Comparison of ENCODE assay signal across 20 cellular contexts in genomic region chr4:81666491-81666890, GRCh38.
DNase-seq lines count a peak whose midpoint lies in the region; ATAC-seq and TF ChIP-seq lines count a peak whose summit lies in the region.
"Had no signal": no experiment of that assay in that cellular context is flagged by ENCODE, and none has a peak within 500 bp of the region (broad histone marks: within the 10 kb centered on the region; RNA-seq: fewer than 3 reads in every experiment).

No MANE protein-coding gene starts in this region.

- no peaks in the 10 kb centered on the region for H3K27me3 ChIP-seq in SJCRH30
- H3K27me3 ChIP-seq in foreskin keratinocyte = peaks cover 3% of the 10 kb centered on the region
- H3K27me3 ChIP-seq: MG63, tibial nerve had no signal

- no peaks in the 10 kb centered on the region for H3K9me3 Mint-ChIP-seq in activated CD4-positive, alpha-beta T cell treated with anti-CD3 and anti-CD28 coated beads for 36 hours (ENCODE audit: low read depth)
- no peaks in the 10 kb centered on the region for H3K9me3 Mint-ChIP-seq in WTC11
- H3K9me3 Mint-ChIP-seq: CD8-positive, alpha-beta memory T cell; dendritic cell treated with granulocyte-macrophage colony-stimulating factor and Interleukin-4, amounts not matched to agents 40 ng/mL and 50 ng/mL, for 4 days; T-helper 1 cell treated with Interleukin-12 subunit alpha and Interleukin-12 subunit beta and Interleukin-4 antibody, amounts not matched to agents 30 μg/mL and 1 μg/mL, for 36 hours had no signal

- CTCF ChIA-PET in activated CD4-positive, alpha-beta T cell treated with anti-CD3 and anti-CD28 coated beads for 36 hours (lab: Charles Lee) = interaction anchor here (1.3 kb wide), 1 partner anchor 18 kb away, joined by 4 read pairs; no protein-coding TSS in a partner anchor
- CTCF ChIA-PET in WTC11 (lab: Charles Lee) = interaction anchor here (1.6 kb wide), 1 partner anchor 619 kb away, joined by 3 read pairs; no protein-coding TSS in a partner anchor

- H3K4me3 Mint-ChIP-seq in activated CD4-positive, alpha-beta T cell treated with anti-CD3 and anti-CD28 coated beads for 36 hours = no peak overlapping the region
- no peak overlapping the region for H3K4me3 Mint-ChIP-seq in WTC11
- H3K4me3 Mint-ChIP-seq: CD8-positive, alpha-beta memory T cell; dendritic cell treated with granulocyte-macrophage colony-stimulating factor and Interleukin-4, amounts not matched to agents 40 ng/mL and 50 ng/mL, for 4 days; T-helper 1 cell treated with Interleukin-12 subunit alpha and Interleukin-12 subunit beta and Interleukin-4 antibody, amounts not matched to agents 30 μg/mL and 1 μg/mL, for 36 hours had no signal

- no peak overlapping the region for H3K4me3 ChIP-seq in SJCRH30
- H3K4me3 ChIP-seq: MG63, tibial nerve had no signal

- H3K27ac ChIP-seq in SJCRH30 (no peak overlapping the region), foreskin keratinocyte (no peak overlapping the region)
- H3K27ac ChIP-seq: tibial nerve, VCaP had no signal

- ATAC-seq in activated CD4-positive, alpha-beta T cell treated with anti-CD3 and anti-CD28 coated beads for 36 hours = peak; percentile 98
- ATAC-seq in HG03565 (IDR thresholded peaks at IDR 0.05; ENCODE audit: unreplicated experiment) (peak; percentile 40), WTC11 (no peak), foreskin keratinocyte (no peak)

- peaks cover 12% of the 10 kb centered on the region for H3K4me1 Mint-ChIP-seq in activated CD4-positive, alpha-beta T cell treated with anti-CD3 and anti-CD28 coated beads for 36 hours
- peaks cover 3% of the 10 kb centered on the region for H3K4me1 Mint-ChIP-seq in WTC11
- H3K4me1 Mint-ChIP-seq: CD8-positive, alpha-beta memory T cell had no signal

- in situ Hi-C loops in G401 (cut with HindIII; ENCODE audit: low sequenced_read_pairs) = no loop called here

- no peaks in the 10 kb centered on the region for H3K36me3 ChIP-seq in SJCRH30
- H3K36me3 ChIP-seq: MG63, tibial nerve had no signal

- no peaks in the 10 kb centered on the region for H3K36me3 Mint-ChIP-seq in activated CD4-positive, alpha-beta T cell treated with anti-CD3 and anti-CD28 coated beads for 36 hours (ENCODE audit: low read depth)
- no peaks in the 10 kb centered on the region for H3K36me3 Mint-ChIP-seq in WTC11
- H3K36me3 Mint-ChIP-seq: CD8-positive, alpha-beta memory T cell had no signal

- peak overlapping the region; percentile 63 for H3K27ac Mint-ChIP-seq in activated CD4-positive, alpha-beta T cell treated with anti-CD3 and anti-CD28 coated beads for 36 hours
- H3K27ac Mint-ChIP-seq in WTC11 = no peak overlapping the region
- H3K27ac Mint-ChIP-seq: CD8-positive, alpha-beta memory T cell; dendritic cell treated with granulocyte-macrophage colony-stimulating factor and Interleukin-4, amounts not matched to agents 40 ng/mL and 50 ng/mL, for 4 days; T-helper 1 cell treated with Interleukin-12 subunit alpha and Interleukin-12 subunit beta and Interleukin-4 antibody, amounts not matched to agents 30 μg/mL and 1 μg/mL, for 36 hours had no signal

- no peaks in the 10 kb centered on the region for H3K9me3 ChIP-seq in SJCRH30 (replicated peaks)
- H3K9me3 ChIP-seq: MG63, tibial nerve had no signal

- no peaks in the 10 kb centered on the region for H3K27me3 Mint-ChIP-seq in activated CD4-positive, alpha-beta T cell treated with anti-CD3 and anti-CD28 coated beads for 36 hours
- no peaks in the 10 kb centered on the region for H3K27me3 Mint-ChIP-seq in WTC11 (ENCODE audit: low read depth)
- H3K27me3 Mint-ChIP-seq: dendritic cell treated with granulocyte-macrophage colony-stimulating factor and Interleukin-4, amounts not matched to agents 40 ng/mL and 50 ng/mL, for 4 days had no signal

- DNase-seq in activated CD4-positive, alpha-beta T cell treated with anti-CD3 and anti-CD28 coated beads for 36 hours = peak; percentile 18
- DNase-seq in activated CD4-positive, alpha-beta T cell treated with anti-CD3 and anti-CD28 coated beads for 1 hour = no peak
- DNase-seq in G401 (ENCODE audit: low spot score) = peak; percentile 57
- peak; percentile 27 for DNase-seq in inferior parietal cortex (ENCODE audit: extremely low spot score)
- no peak for DNase-seq in WTC11 (ENCODE audit: low spot score)
- no peak for DNase-seq in SJCRH30
- DNase-seq in foreskin keratinocyte = no peak
- DNase-seq: AML-193; CD8-positive, alpha-beta memory T cell; DMS79; MG63; NCI-H1436 treated with DMSO at 0.1 percent for 48 hours; NCI-H2171; NCI-H526; stimulated activated naive CD4-positive, alpha-beta T cell treated with Interleukin-2 at 50 U/mL for 16 hours had no signal

- POLR2A ChIA-PET in activated CD4-positive, alpha-beta T cell treated with anti-CD3 and anti-CD28 coated beads for 36 hours (lab: Charles Lee) = interaction anchor here (0.6 kb wide), 1 partner anchor 1725 kb away, joined by 3 read pairs; no protein-coding TSS in a partner anchor
- POLR2A ChIA-PET in WTC11 (lab: Charles Lee) = no interaction called here

- H3K4me1 ChIP-seq in SJCRH30 = no peaks in the 10 kb centered on the region
- H3K4me1 ChIP-seq in foreskin keratinocyte = no peaks in the 10 kb centered on the region

- intact Hi-C loops in activated CD4-positive, alpha-beta T cell treated with anti-CD3 and anti-CD28 coated beads for 36 hours (cut with DNase I, micrococcal nuclease) = loop anchor here in 1 of 2 experiments (2.0 kb wide), 1 partner anchor 14 kb away; no protein-coding TSS in a partner anchor

- TF ChIP-seq CTCF in WTC11 (IDR thresholded peaks at IDR 0.05) (no peak), foreskin keratinocyte (conservative IDR thresholded peaks at IDR 0.05) (no peak)

TF ChIP-seq in WTC11, 78 proteins besides CTCF, POLR2A, EP300 and RAD21:
- no peak for TF ChIP-seq ZBTB43 (CRISPR knock-in tag; IDR thresholded peaks at IDR 0.05)
- TF ChIP-seq, protein P1, sequence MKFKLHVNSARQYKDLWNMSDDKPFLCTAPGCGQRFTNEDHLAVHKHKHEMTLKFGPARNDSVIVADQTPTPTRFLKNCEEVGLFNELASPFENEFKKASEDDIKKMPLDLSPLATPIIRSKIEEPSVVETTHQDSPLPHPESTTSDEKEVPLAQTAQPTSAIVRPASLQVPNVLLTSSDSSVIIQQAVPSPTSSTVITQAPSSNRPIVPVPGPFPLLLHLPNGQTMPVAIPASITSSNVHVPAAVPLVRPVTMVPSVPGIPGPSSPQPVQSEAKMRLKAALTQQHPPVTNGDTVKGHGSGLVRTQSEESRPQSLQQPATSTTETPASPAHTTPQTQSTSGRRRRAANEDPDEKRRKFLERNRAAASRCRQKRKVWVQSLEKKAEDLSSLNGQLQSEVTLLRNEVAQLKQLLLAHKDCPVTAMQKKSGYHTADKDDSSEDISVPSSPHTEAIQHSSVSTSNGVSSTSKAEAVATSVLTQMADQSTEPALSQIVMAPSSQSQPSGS (CRISPR knock-in tag; IDR thresholded peaks at IDR 0.05; ENCODE audit: borderline replicate concordance, low read depth) = no peak
- TF ChIP-seq ZNF317 (CRISPR knock-in tag; IDR thresholded peaks at IDR 0.05; ENCODE audit: borderline replicate concordance, low read depth) = no peak
- no peak for TF ChIP-seq ETV6 (CRISPR knock-in tag; IDR thresholded peaks at IDR 0.05)
- no peak for TF ChIP-seq ZNF416 (CRISPR knock-in tag; IDR thresholded peaks at IDR 0.05)
- TF ChIP-seq JAZF1 (CRISPR knock-in tag; IDR thresholded peaks at IDR 0.05) = no peak
- TF ChIP-seq NFE2L1 (CRISPR knock-in tag; IDR thresholded peaks at IDR 0.05) = no peak
- TF ChIP-seq MYBL2 (CRISPR knock-in tag; IDR thresholded peaks at IDR 0.05) = no peak
- no peak for TF ChIP-seq GTF2I (CRISPR knock-in tag; conservative IDR thresholded peaks at IDR 0.05)

Comparison
In these comparisons a context has a peak if more than half of its experiments do, and no peak if none do; other contexts are left out.
1. DNase-seq: peak in activated CD4-positive, alpha-beta T cell treated with anti-CD3 and anti-CD28 coated beads for 36 hours (single experiment), G401 (single experiment) and inferior parietal cortex (single experiment); none in activated CD4-positive, alpha-beta T cell treated with anti-CD3 and anti-CD28 coated beads for 1 hour (single experiment), WTC11 (single experiment), SJCRH30 (0 of 2) and foreskin keratinocyte (0 of 2).
2. ATAC-seq: peak in activated CD4-positive, alpha-beta T cell treated with anti-CD3 and anti-CD28 coated beads for 36 hours (single experiment) and HG03565 (single experiment); none in WTC11 (single experiment) and foreskin keratinocyte (single experiment).